In the genomic region with DNA sequence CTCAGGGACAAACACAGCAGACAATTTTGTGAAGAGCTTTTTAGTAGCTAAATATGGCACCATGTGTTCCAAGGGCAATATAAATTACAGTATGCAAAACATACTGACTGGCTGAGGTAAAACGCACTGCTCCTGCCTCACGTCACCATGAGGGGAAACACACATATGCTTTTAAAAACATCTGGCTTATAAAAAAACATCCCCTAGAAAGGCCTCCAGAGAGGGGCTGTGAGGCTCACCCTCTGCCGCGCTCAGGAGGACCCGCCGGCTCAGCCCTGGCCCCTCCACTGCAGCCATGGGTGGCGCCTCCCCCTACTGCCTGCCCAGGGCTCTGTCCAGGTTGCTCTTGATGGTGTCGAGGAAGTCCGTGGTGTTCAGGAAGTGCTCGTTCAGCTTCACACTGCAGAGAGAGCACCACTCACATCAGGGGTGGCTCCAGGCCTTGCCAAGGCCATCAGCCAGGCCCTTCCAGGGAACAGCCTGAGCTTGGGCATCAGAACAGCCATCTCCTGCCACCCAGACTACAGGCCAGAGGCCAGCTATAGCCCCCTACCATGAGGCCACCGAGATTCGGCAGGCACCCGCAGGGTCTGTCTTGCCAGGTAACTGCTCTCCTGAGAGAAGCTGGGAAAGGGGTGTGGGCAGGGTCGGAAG, we compare ENCODE assay signal across 19 cellular contexts. TPM values are rescaled to one million over a fixed set of nuclear protein-coding genes. Genes with fewer than 3 reads are reported as not detected.
DNase-seq lines count a peak whose midpoint lies in the region; ATAC-seq and TF ChIP-seq lines count a peak whose summit lies in the region.
"Had no signal": no experiment of that assay in that cellular context is flagged by ENCODE, and none has a peak within 500 bp of the region (broad histone marks: within the 10 kb centered on the region; RNA-seq: fewer than 3 reads in every experiment).

No MANE protein-coding gene starts in this region.

- H3K4me1 Mint-ChIP-seq in activated CD8-positive, alpha-beta T cell treated with anti-CD3 and anti-CD28 coated beads, Interleukin-2, amount 10 ng/mL, durations not matched to agents 7 days and 5 days (ENCODE audit: low read depth), result peaks cover 15% of the 10 kb centered on the region
- H3K4me1 Mint-ChIP-seq in activated CD8-positive, alpha-beta T cell treated with anti-CD3 and anti-CD28 coated beads for 36 hours (ENCODE audit: low read depth), result peaks cover 9% of the 10 kb centered on the region

- no peaks in the 10 kb centered on the region for H3K27me3 ChIP-seq in stomach smooth muscle (ENCODE audit: control insufficient read depth in 1 of 2, insufficient read depth in 2 of 2, low read length in 2 of 2)

- no peak overlapping the region for H3K4me3 ChIP-seq in SK-N-MC
- no peak overlapping the region for H3K4me3 ChIP-seq in stomach smooth muscle (ENCODE audit: low read length in 2 of 2)
- H3K4me3 ChIP-seq: mucosa of descending colon had no signal

- ATAC-seq in activated CD8-positive, alpha-beta T cell treated with anti-CD3 and anti-CD28 coated beads, Interleukin-2, amount 10 ng/mL, durations not matched to agents 7 days and 5 days, result no peak
- ATAC-seq in activated CD8-positive, alpha-beta T cell treated with anti-CD3 and anti-CD28 coated beads for 36 hours, result no peak
- peak; percentile 3 for ATAC-seq in left colon
- ATAC-seq: mucosa of descending colon had no signal

- no peak for DNase-seq in activated CD8-positive, alpha-beta T cell treated with anti-CD3 and anti-CD28 coated beads, Interleukin-2, amount 10 ng/mL, durations not matched to agents 7 days and 5 days
- no peak for DNase-seq in activated CD8-positive, alpha-beta T cell treated with anti-CD3 and anti-CD28 coated beads for 36 hours
- DNase-seq in SK-N-MC (ENCODE audit: low read depth, low spot score), result no peak
- no peak for DNase-seq in left colon
- no peak for DNase-seq in NK-92 (lab: John Stamatoyannopoulos, UW; ENCODE audit: unreplicated experiment)
- no peak for DNase-seq in GM19240 (ENCODE audit: insufficient read length, low spot score)
- DNase-seq in activated CD4-positive, CD25-positive, alpha-beta regulatory T cell (lab: John Stamatoyannopoulos, UW), result no peak
- DNase-seq: activated CD4-positive, alpha-beta T cell treated with anti-CD3 and anti-CD28 coated beads for 1 hour; cortex of kidney; immature natural killer cell; mucosa of descending colon; NCI-H1092; NCI-H2029; NCI-H345; SK-N-SH; stimulated activated CD4-positive, alpha-beta T cell treated with anti-CD3 and anti-CD28 coated beads, Interleukin-12 subunit alpha, Interleukin-12 subunit beta, amount 100 ng/mL, for 4 hours; substantia nigra; T1000 had no signal

- peaks cover 53% of the 10 kb centered on the region for H3K36me3 Mint-ChIP-seq in activated CD8-positive, alpha-beta T cell treated with anti-CD3 and anti-CD28 coated beads, Interleukin-2, amount 10 ng/mL, durations not matched to agents 7 days and 5 days (ENCODE audit: low read depth)
- H3K36me3 Mint-ChIP-seq in activated CD8-positive, alpha-beta T cell treated with anti-CD3 and anti-CD28 coated beads for 36 hours (ENCODE audit: low read depth), result peaks cover 31% of the 10 kb centered on the region

- intact Hi-C loops in activated CD8-positive, alpha-beta T cell treated with anti-CD3 and anti-CD28 coated beads for 36 hours (cut with micrococcal nuclease), result no loop called here
- intact Hi-C loops in left colon (cut with DNase I, micrococcal nuclease), result no loop called here

- H3K36me3 ChIP-seq in SK-N-MC (ENCODE audit: insufficient read depth, low read length) (peaks cover 61% of the 10 kb centered on the region), stomach smooth muscle (ENCODE audit: control insufficient read depth in 2 of 2, insufficient read depth in 2 of 2, low read length in 2 of 2) (peaks cover 39 to 52% of the 10 kb centered on the region in 2 donors)

- H3K27ac Mint-ChIP-seq in activated CD8-positive, alpha-beta T cell treated with anti-CD3 and anti-CD28 coated beads, Interleukin-2, amount 10 ng/mL, durations not matched to agents 7 days and 5 days, result peak overlapping the region; percentile 25
- H3K27ac Mint-ChIP-seq in activated CD8-positive, alpha-beta T cell treated with anti-CD3 and anti-CD28 coated beads for 36 hours, result no peak overlapping the region

- no peaks in the 10 kb centered on the region for H3K9me3 ChIP-seq in SK-N-MC (ENCODE audit: low read depth, low read length)
- H3K9me3 ChIP-seq in stomach smooth muscle (ENCODE audit: control insufficient read depth in 2 of 2, low read length in 2 of 2), result no peaks in the 10 kb centered on the region
- H3K9me3 ChIP-seq: mucosa of descending colon, SK-N-SH had no signal

- no peak for TF ChIP-seq CTCF in activated CD8-positive, alpha-beta T cell treated with anti-CD3 and anti-CD28 coated beads for 36 hours (IDR thresholded peaks at IDR 0.05)

- no peaks in the 10 kb centered on the region for H3K9me3 Mint-ChIP-seq in activated CD8-positive, alpha-beta T cell treated with anti-CD3 and anti-CD28 coated beads, Interleukin-2, amount 10 ng/mL, durations not matched to agents 7 days and 5 days (ENCODE audit: insufficient read depth)
- no peaks in the 10 kb centered on the region for H3K9me3 Mint-ChIP-seq in activated CD8-positive, alpha-beta T cell treated with anti-CD3 and anti-CD28 coated beads for 36 hours
- H3K9me3 Mint-ChIP-seq: immature natural killer cell had no signal

- CTCF ChIA-PET in activated CD8-positive, alpha-beta T cell treated with anti-CD3 and anti-CD28 coated beads, Interleukin-2, amount 10 ng/mL, durations not matched to agents 7 days and 5 days (lab: Charles Lee), result interaction anchor here (1.1 to 1.6 kb wide), 2 partner anchors 13 to 185 kb away, joined by 3 read pairs; no protein-coding TSS in a partner anchor
- CTCF ChIA-PET in activated CD8-positive, alpha-beta T cell treated with anti-CD3 and anti-CD28 coated beads for 36 hours (lab: Charles Lee), result interaction anchor here (0.9 to 1.7 kb wide), 2 partner anchors 13 to 17 kb away, joined by 3 to 7 read pairs; no protein-coding TSS in a partner anchor

- H3K9ac ChIP-seq in SK-N-MC (ENCODE audit: insufficient read length) (no peak overlapping the region), stomach smooth muscle (ENCODE audit: low read length in 2 of 2) (no peak overlapping the region)
- H3K9ac ChIP-seq: SK-N-SH had no signal

- H3K4me1 ChIP-seq in stomach smooth muscle (ENCODE audit: control insufficient read depth, insufficient read depth, low read length), result peaks cover 35% of the 10 kb centered on the region

- no peak overlapping the region for H3K4me3 Mint-ChIP-seq in activated CD8-positive, alpha-beta T cell treated with anti-CD3 and anti-CD28 coated beads, Interleukin-2, amount 10 ng/mL, durations not matched to agents 7 days and 5 days
- no peak overlapping the region for H3K4me3 Mint-ChIP-seq in activated CD8-positive, alpha-beta T cell treated with anti-CD3 and anti-CD28 coated beads for 36 hours
- H3K4me3 Mint-ChIP-seq: immature natural killer cell had no signal

- H3K27ac ChIP-seq in SK-N-MC (peak overlapping the region; percentile 71), stomach smooth muscle (ENCODE audit: low read length) (peak overlapping the region; percentile 41)

- POLR2A ChIA-PET in activated CD8-positive, alpha-beta T cell treated with anti-CD3 and anti-CD28 coated beads, Interleukin-2, amount 10 ng/mL, durations not matched to agents 7 days and 5 days (lab: Charles Lee), result interaction anchor here (0.6 to 0.9 kb wide), 2 partner anchors 50 to 86 kb away, joined by 3 to 4 read pairs; no protein-coding TSS in a partner anchor
- POLR2A ChIA-PET in activated CD8-positive, alpha-beta T cell treated with anti-CD3 and anti-CD28 coated beads for 36 hours (lab: Charles Lee), result interaction anchor here (0.6 to 1.6 kb wide), 3 partner anchors 10 to 190 kb away, joined by 3 to 4 read pairs (median 4); a partner anchor contains a TSS

- no peaks in the 10 kb centered on the region for H3K27me3 Mint-ChIP-seq in activated CD8-positive, alpha-beta T cell treated with anti-CD3 and anti-CD28 coated beads, Interleukin-2, amount 10 ng/mL, durations not matched to agents 7 days and 5 days (ENCODE audit: low read depth)
- H3K27me3 Mint-ChIP-seq in activated CD8-positive, alpha-beta T cell treated with anti-CD3 and anti-CD28 coated beads for 36 hours, result no peaks in the 10 kb centered on the region

RNA-seq across cellular contexts. Expression of a gene that starts 18.2 kb away (rescaled TPM):
- 100 to 1,000 TPM; 291 to 301 TPM for total RNA-seq in activated CD8-positive, alpha-beta T cell treated with anti-CD3 and anti-CD28 coated beads, Interleukin-2, amount 10 ng/mL, durations not matched to agents 7 days and 5 days
- total RNA-seq in activated CD8-positive, alpha-beta T cell treated with anti-CD3 and anti-CD28 coated beads for 36 hours, result 100 to 1,000 TPM; 171 to 180 TPM
- 100 to 1,000 TPM; 110 to 185 TPM for total RNA-seq in left colon
